Comparison of ENCODE assay signal across 17 cellular contexts in genomic region chr11:94272738-94273313, GRCh38. TPM values are rescaled to one million over a fixed set of nuclear protein-coding genes. Genes with fewer than 3 reads are reported as not detected.
DNase-seq lines count a peak whose midpoint lies in the region; ATAC-seq and TF ChIP-seq lines count a peak whose summit lies in the region.
"Had no signal": no experiment of that assay in that cellular context is flagged by ENCODE, and none has a peak within 500 bp of the region (broad histone marks: within the 10 kb centered on the region; RNA-seq: fewer than 3 reads in every experiment).

No MANE protein-coding gene starts in this region.

- POLR2A ChIA-PET in activated CD4-positive, alpha-beta T cell treated with anti-CD3 and anti-CD28 coated beads, Interleukin-2, amount 10 ng/mL, durations not matched to agents 7 days and 5 days (lab: Charles Lee), result no interaction called here

- H3K27ac ChIP-seq in foreskin keratinocyte (peak overlapping the region; percentile 70), esophagus muscularis mucosa (replicated peaks in 1 of 4) (no peak overlapping the region)
- H3K27ac ChIP-seq: cardiac muscle cell had no signal

- no peaks in the 10 kb centered on the region for H3K36me3 ChIP-seq in esophagus muscularis mucosa
- H3K36me3 ChIP-seq: cardiac muscle cell had no signal

- no peak overlapping the region for H3K4me3 ChIP-seq in esophagus muscularis mucosa
- H3K4me3 ChIP-seq: cardiac muscle cell had no signal

- no peak overlapping the region for H3K27ac Mint-ChIP-seq in activated CD4-positive, alpha-beta T cell treated with anti-CD3 and anti-CD28 coated beads, Interleukin-2, amount 10 ng/mL, durations not matched to agents 7 days and 5 days
- H3K27ac Mint-ChIP-seq: activated CD8-positive, alpha-beta T cell treated with anti-CD3 and anti-CD28 coated beads, Interleukin-2, amount 10 ng/mL, durations not matched to agents 7 days and 5 days; memory B cell had no signal

- CTCF ChIA-PET in activated CD4-positive, alpha-beta T cell treated with anti-CD3 and anti-CD28 coated beads, Interleukin-2, amount 10 ng/mL, durations not matched to agents 7 days and 5 days (lab: Charles Lee), result no interaction called here

- ATAC-seq in GM18499 (IDR thresholded peaks at IDR 0.05; ENCODE audit: insufficient read depth, unreplicated experiment) (peak; percentile 37), GM21515 (IDR thresholded peaks at IDR 0.05; ENCODE audit: unreplicated experiment) (peak; percentile 52), HG03095 (IDR thresholded peaks at IDR 0.05; ENCODE audit: unreplicated experiment) (peak; percentile 56), foreskin keratinocyte (no peak), GM19324 (IDR thresholded peaks at IDR 0.05; ENCODE audit: low FRiP score, unreplicated experiment) (no peak)
- ATAC-seq: activated CD8-positive, alpha-beta T cell treated with anti-CD3 and anti-CD28 coated beads, Interleukin-2, amount 10 ng/mL, durations not matched to agents 7 days and 5 days had no signal

- DNase-seq in foreskin keratinocyte, result no peak
- DNase-seq in activated CD4-positive, alpha-beta T cell treated with anti-CD3 and anti-CD28 coated beads, Interleukin-2, amount 10 ng/mL, durations not matched to agents 7 days and 5 days, result no peak
- no peak for DNase-seq in esophagus muscularis mucosa (ENCODE audit: extremely low spot score)
- no peak for DNase-seq in cerebellum (ENCODE audit: low spot score)
- DNase-seq: activated CD8-positive, alpha-beta T cell treated with anti-CD3 and anti-CD28 coated beads, Interleukin-2, amount 10 ng/mL, durations not matched to agents 7 days and 5 days; DMS53; NCI-H510A; T-helper 9 cell had no signal

- H3K4me1 ChIP-seq in foreskin keratinocyte (peaks cover 7% of the 10 kb centered on the region), esophagus muscularis mucosa (no peaks in the 10 kb centered on the region)

- TF ChIP-seq POLR2A in esophagus muscularis mucosa (IDR thresholded peaks at IDR 0.05; ENCODE audit: low read depth), result no peak

- no peaks in the 10 kb centered on the region for H3K4me1 Mint-ChIP-seq in activated CD4-positive, alpha-beta T cell treated with anti-CD3 and anti-CD28 coated beads, Interleukin-2, amount 10 ng/mL, durations not matched to agents 7 days and 5 days
- H3K4me1 Mint-ChIP-seq: memory B cell had no signal

- peaks cover 2% of the 10 kb centered on the region for H3K9me3 Mint-ChIP-seq in activated CD4-positive, alpha-beta T cell treated with anti-CD3 and anti-CD28 coated beads, Interleukin-2, amount 10 ng/mL, durations not matched to agents 7 days and 5 days

- H3K27me3 ChIP-seq in foreskin keratinocyte (no peaks in the 10 kb centered on the region), esophagus muscularis mucosa (no peaks in the 10 kb centered on the region)
- H3K27me3 ChIP-seq: cardiac muscle cell had no signal

- no peaks in the 10 kb centered on the region for H3K27me3 Mint-ChIP-seq in activated CD4-positive, alpha-beta T cell treated with anti-CD3 and anti-CD28 coated beads, Interleukin-2, amount 10 ng/mL, durations not matched to agents 7 days and 5 days

- H3K9me3 ChIP-seq in esophagus muscularis mucosa, result no peaks in the 10 kb centered on the region

- intact Hi-C loops in esophagus muscularis mucosa (cut with DNase I), result no loop called here

- no peak for TF ChIP-seq EP300 in esophagus muscularis mucosa (IDR thresholded peaks at IDR 0.05)

- 45% methylated on average over 6 of the region's 6 CpGs for WGBS in esophagus muscularis mucosa

- no peaks in the 10 kb centered on the region for H3K36me3 Mint-ChIP-seq in activated CD4-positive, alpha-beta T cell treated with anti-CD3 and anti-CD28 coated beads, Interleukin-2, amount 10 ng/mL, durations not matched to agents 7 days and 5 days (ENCODE audit: low read depth)
- H3K36me3 Mint-ChIP-seq: memory B cell had no signal

- TF ChIP-seq CTCF in foreskin keratinocyte (conservative IDR thresholded peaks at IDR 0.05) (no peak), esophagus muscularis mucosa (IDR thresholded peaks at IDR 0.05) (no peak)

- no peak overlapping the region for H3K4me3 Mint-ChIP-seq in activated CD4-positive, alpha-beta T cell treated with anti-CD3 and anti-CD28 coated beads, Interleukin-2, amount 10 ng/mL, durations not matched to agents 7 days and 5 days
- H3K4me3 Mint-ChIP-seq: activated CD8-positive, alpha-beta T cell treated with anti-CD3 and anti-CD28 coated beads, Interleukin-2, amount 10 ng/mL, durations not matched to agents 7 days and 5 days; memory B cell had no signal

RNA-seq across cellular contexts. Expression of gene IZUMO1R, which starts 31.6 kb away (rescaled TPM):
- total RNA-seq in foreskin keratinocyte (not detected in 2 replicates), esophagus muscularis mucosa (not detected), cerebellum (not detected)
- polyA plus RNA-seq in foreskin keratinocyte, result not detected in 2 replicates
- not detected for total RNA-seq in activated CD4-positive, alpha-beta T cell treated with anti-CD3 and anti-CD28 coated beads, Interleukin-2, amount 10 ng/mL, durations not matched to agents 7 days and 5 days
- total RNA-seq: activated CD8-positive, alpha-beta T cell treated with anti-CD3 and anti-CD28 coated beads, Interleukin-2, amount 10 ng/mL, durations not matched to agents 7 days and 5 days; cardiac muscle cell; epithelial cell of proximal tubule; osteoblast; RPMI7951 had no signal
- polyA plus RNA-seq: cardiac muscle cell had no signal

Comparison
In these comparisons a context has a peak if more than half of its experiments do, and no peak if none do; other contexts are left out.
1. ATAC-seq: peak in GM18499 (single experiment), GM21515 (single experiment) and HG03095 (single experiment); none in foreskin keratinocyte (single experiment) and GM19324 (single experiment).